10 cellular contexts compared by ENCODE assay signal in the genomic region with DNA sequence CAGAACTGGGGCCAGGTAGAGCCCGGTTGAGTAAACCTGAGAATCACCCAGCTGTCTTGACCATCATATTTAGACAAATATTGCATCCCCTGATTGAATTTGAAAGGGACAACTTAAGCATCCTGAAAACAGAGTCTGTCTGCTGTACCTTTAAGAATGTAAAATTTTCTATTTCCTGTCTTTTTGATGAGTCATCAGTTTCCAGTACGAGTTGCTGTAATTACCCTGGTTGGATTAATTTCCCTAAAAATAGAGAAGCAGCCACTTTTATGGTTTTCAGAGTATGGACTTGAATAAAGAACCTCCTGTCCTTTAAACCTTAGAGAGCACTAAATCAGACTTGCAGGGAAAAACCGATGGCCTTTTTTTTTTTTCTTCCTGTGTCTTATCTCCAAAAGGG.
DNase-seq lines count a peak whose midpoint lies in the region; ATAC-seq, FAIRE-seq and TF ChIP-seq lines count a peak whose summit lies in the region.
"Had no signal": no experiment of that assay in that cellular context is flagged by ENCODE, and none has a peak within 500 bp of the region (broad histone marks: within the 10 kb centered on the region; RNA-seq: fewer than 3 reads in every experiment).

No MANE protein-coding gene starts in this region.

- H2AFZ ChIP-seq in K562 (ENCODE audit: low read depth, low read length): peak overlapping the region; percentile 40; the same call in 1 of the 2 replicates

- peak overlapping the region; percentile 67 for H3K27ac ChIP-seq in K562 (ENCODE audit: extremely low read depth, low read depth, low read length)
- no peak overlapping the region for H3K27ac ChIP-seq in naive thymus-derived CD4-positive, alpha-beta T cell (ENCODE audit: low read depth, low read length)
- H3K27ac ChIP-seq: thoracic aorta had no signal

- H3K4me2 ChIP-seq in K562 (ENCODE audit: insufficient read depth, low read length): 0 out of 2 replicates have a peak overlapping the region, but pooled peaks have one; percentile 10

- no peak for TF ChIP-seq RAD21 in K562 (CRISPR knock-in tag; conservative IDR thresholded peaks at IDR 0.05 in 1 of 2, IDR thresholded peaks at IDR 0.05 in 1 of 2)

- TF ChIP-seq CTCF in GM10266 (IDR thresholded peaks at IDR 0.05; ENCODE audit: control insufficient read depth, insufficient read depth, low read depth, missing control alignments) (no peak), K562 (IDR thresholded peaks at IDR 0.05 in 2 of 3, conservative IDR thresholded peaks at IDR 0.05 in 1 of 3; ENCODE audit: insufficient read depth in 2 of 3, low read depth in 1 of 3, low read length in 3 of 3) (no peak), D721Med (IDR thresholded peaks at IDR 0.05; ENCODE audit: insufficient read depth, missing control alignments) (no peak)

- H3K27me3 Mint-ChIP-seq in naive thymus-derived CD4-positive, alpha-beta T cell: no peaks in the 10 kb centered on the region

- H3K36me3 ChIP-seq in K562 (ENCODE audit: control insufficient read depth, insufficient read depth, low read length): peaks cover 28% of the 10 kb centered on the region; the same call in 2 of the 3 replicates
- H3K36me3 ChIP-seq in naive thymus-derived CD4-positive, alpha-beta T cell (ENCODE audit: control insufficient read depth in 2 of 3, insufficient read depth in 3 of 3, low read length in 3 of 3): peaks cover 0 to 11% (median 0%) of the 10 kb centered on the region in 3 experiments

- POLR2A ChIA-PET in K562 (lab: Yijun Ruan, JAX): interaction anchor here (0.8 kb wide), 1 partner anchor 12 kb away, joined by 3 read pairs; no protein-coding TSS in a partner anchor
- POLR2A ChIA-PET in naive thymus-derived CD4-positive, alpha-beta T cell (lab: Charles Lee): no interaction called here

- CTCF ChIA-PET in K562 (lab: Yijun Ruan, JAX; ENCODE audit: low intra/inter-chr PET ratio): no interaction called here
- CTCF ChIA-PET in naive thymus-derived CD4-positive, alpha-beta T cell (lab: Charles Lee): no interaction called here

- H3K4me1 ChIP-seq in K562 (replicated peaks in 1 of 2; ENCODE audit: control insufficient read depth in 2 of 2, insufficient read depth in 2 of 2, low read length in 2 of 2): peaks cover 9 to 11% of the 10 kb centered on the region in 2 experiments; a peak in 4 of 5 replicates
- no peaks in the 10 kb centered on the region for H3K4me1 ChIP-seq in naive thymus-derived CD4-positive, alpha-beta T cell (ENCODE audit: control insufficient read depth in 2 of 2, insufficient read depth in 2 of 2, low read length in 2 of 2)

- H3K9me3 ChIP-seq in K562 (replicated peaks; ENCODE audit: control insufficient read depth, insufficient read depth, low read depth, low read length): no peaks in the 10 kb centered on the region
- H3K9me3 ChIP-seq in naive thymus-derived CD4-positive, alpha-beta T cell (ENCODE audit: control insufficient read depth in 2 of 3, low read length in 3 of 3): no peaks in the 10 kb centered on the region
- H3K9me3 ChIP-seq: thoracic aorta had no signal

- TSS peak; percentile 8 for BruUV-seq in K562 (replicated peaks; lab: Mats Ljungman, UMichigan)

- no peaks in the 10 kb centered on the region for H4K20me1 ChIP-seq in K562 (replicated peaks; ENCODE audit: control insufficient read depth, insufficient read depth, low read length)

- peak overlapping the region in 1 of 9 donors; percentile 46 for H3K27ac Mint-ChIP-seq in naive thymus-derived CD4-positive, alpha-beta T cell

- H3K9me3 Mint-ChIP-seq in naive thymus-derived CD4-positive, alpha-beta T cell: no peaks in the 10 kb centered on the region

- H3K36me3 Mint-ChIP-seq in naive thymus-derived CD4-positive, alpha-beta T cell: peaks cover 0 to 36% (median 11%) of the 10 kb centered on the region in 5 donors

- no peaks in the 10 kb centered on the region for H3K79me2 ChIP-seq in K562 (ENCODE audit: control insufficient read depth, insufficient read depth, low read length)

- peak overlapping the region in 1 of 10 donors; percentile 12 for H3K4me3 Mint-ChIP-seq in naive thymus-derived CD4-positive, alpha-beta T cell

- no peaks in the 10 kb centered on the region for H3K27me3 ChIP-seq in K562 (ENCODE audit: control insufficient read depth in 2 of 2, insufficient read depth in 2 of 2, low read length in 2 of 2)
- no peaks in the 10 kb centered on the region for H3K27me3 ChIP-seq in naive thymus-derived CD4-positive, alpha-beta T cell (ENCODE audit: control insufficient read depth in 2 of 2, insufficient read depth in 2 of 2, low read length in 2 of 2)

- DNase-seq in GM10266 (ENCODE audit: extremely low spot score) (peak; percentile 65), NCI-H146 treated with DMSO at 0.1 percent for 48 hours (lab: John Stamatoyannopoulos, UW; ENCODE audit: unreplicated experiment) (peak; percentile 30), K562 (ENCODE audit: extremely low read depth in 1 of 4, low spot score in 3 of 4) (peak in 2 of 4 experiments; percentile 34 to 35), D721Med (ENCODE audit: insufficient read length, low spot score) (no peak), erythroblast (lab: John Stamatoyannopoulos, UW) (no peak), NCI-H187 (lab: John Stamatoyannopoulos, UW) (no peak)
- no peak for DNase-seq in naive thymus-derived CD4-positive, alpha-beta T cell

- intact Hi-C loops in K562 (cut with micrococcal nuclease): no loop called here
- intact Hi-C loops in naive thymus-derived CD4-positive, alpha-beta T cell (cut with micrococcal nuclease): no loop called here

- FAIRE-seq in K562 (lab: Jason Lieb, UNC) (no peak), D721Med (lab: Jason Lieb, UNC) (no peak)
- FAIRE-seq: TTC549 had no signal

- in situ Hi-C loops in K562 (cut with MboI): no loop called here

- ATAC-seq in K562 (peak; percentile 67), HG03039 (IDR thresholded peaks at IDR 0.05; ENCODE audit: unreplicated experiment) (no peak)
- ATAC-seq in naive thymus-derived CD4-positive, alpha-beta T cell: peak; percentile 49

- no peaks in the 10 kb centered on the region for H3K9me1 ChIP-seq in K562 (ENCODE audit: control insufficient read depth, insufficient read depth, low read length)

- WGBS in K562 (ENCODE audit: insufficient coverage, low coverage, missing lambda C conversion rate): 15% methylated on average over 3 of the region's 3 CpGs

- peaks cover 0 to 17% (median 6%) of the 10 kb centered on the region in 7 donors for H3K4me1 Mint-ChIP-seq in naive thymus-derived CD4-positive, alpha-beta T cell

- no peak overlapping the region for H3K4me3 ChIP-seq in K562
- H3K4me3 ChIP-seq in naive thymus-derived CD4-positive, alpha-beta T cell (ENCODE audit: low read length): no peak overlapping the region
- H3K4me3 ChIP-seq: thoracic aorta had no signal

- no peak for TF ChIP-seq EP300 in K562 (IDR thresholded peaks at IDR 0.05; ENCODE audit: low read length)

- TF ChIP-seq POLR2A in K562 (conservative IDR thresholded peaks at IDR 0.05) (no peak), erythroblast (IDR thresholded peaks at IDR 0.05; ENCODE audit: low read length) (no peak)

- H3K9ac ChIP-seq in K562 (ENCODE audit: insufficient read depth in 1 of 2, low read depth in 2 of 2, low read length in 2 of 2): peak overlapping the region; percentile 42 to 77; a peak in 3 of 4 replicates

TF ChIP-seq in K562, 482 proteins besides CTCF, POLR2A, EP300 and RAD21 (continues in another document):
- TF ChIP-seq ZNF316 (IDR thresholded peaks at IDR 0.05) (peak; percentile 100), MCM3 (IDR thresholded peaks at IDR 0.05) (no peak), ZNF592 (IDR thresholded peaks at IDR 0.05) (no peak), BACH1 (tag; IDR thresholded peaks at IDR 0.05) (peak; percentile 89), SMARCA4 (IDR thresholded peaks at IDR 0.05) (0 out of 2 replicates have a peak, but pooled peaks have one; percentile 22), CXXC5 (CRISPR knock-in tag; IDR thresholded peaks at IDR 0.05) (no peak), NFE2L1 (tag; IDR thresholded peaks at IDR 0.05; ENCODE audit: borderline replicate concordance, low read depth) (peak; percentile 80), FOXM1 (IDR thresholded peaks at IDR 0.05; ENCODE audit: low read depth) (no peak), FOXM1 (CRISPR knock-in tag; IDR thresholded peaks at IDR 0.05; ENCODE audit: low read depth) (no peak)
- TF ChIP-seq, protein P1, sequence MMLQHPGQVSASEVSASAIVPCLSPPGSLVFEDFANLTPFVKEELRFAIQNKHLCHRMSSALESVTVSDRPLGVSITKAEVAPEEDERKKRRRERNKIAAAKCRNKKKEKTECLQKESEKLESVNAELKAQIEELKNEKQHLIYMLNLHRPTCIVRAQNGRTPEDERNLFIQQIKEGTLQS (IDR thresholded peaks at IDR 0.05): peak; percentile 87
- TF ChIP-seq, protein P1 (CRISPR knock-in tag; conservative IDR thresholded peaks at IDR 0.05): no peak

Comparison
In these comparisons a context has a peak if more than half of its experiments do, and no peak if none do; other contexts are left out.
1. DNase-seq: peak in GM10266 (single experiment) and NCI-H146 treated with DMSO at 0.1 percent for 48 hours (single experiment); none in naive thymus-derived CD4-positive, alpha-beta T cell (0 of 9), D721Med (single experiment), erythroblast (0 of 2) and NCI-H187 (0 of 2).